In the genomic region with DNA sequence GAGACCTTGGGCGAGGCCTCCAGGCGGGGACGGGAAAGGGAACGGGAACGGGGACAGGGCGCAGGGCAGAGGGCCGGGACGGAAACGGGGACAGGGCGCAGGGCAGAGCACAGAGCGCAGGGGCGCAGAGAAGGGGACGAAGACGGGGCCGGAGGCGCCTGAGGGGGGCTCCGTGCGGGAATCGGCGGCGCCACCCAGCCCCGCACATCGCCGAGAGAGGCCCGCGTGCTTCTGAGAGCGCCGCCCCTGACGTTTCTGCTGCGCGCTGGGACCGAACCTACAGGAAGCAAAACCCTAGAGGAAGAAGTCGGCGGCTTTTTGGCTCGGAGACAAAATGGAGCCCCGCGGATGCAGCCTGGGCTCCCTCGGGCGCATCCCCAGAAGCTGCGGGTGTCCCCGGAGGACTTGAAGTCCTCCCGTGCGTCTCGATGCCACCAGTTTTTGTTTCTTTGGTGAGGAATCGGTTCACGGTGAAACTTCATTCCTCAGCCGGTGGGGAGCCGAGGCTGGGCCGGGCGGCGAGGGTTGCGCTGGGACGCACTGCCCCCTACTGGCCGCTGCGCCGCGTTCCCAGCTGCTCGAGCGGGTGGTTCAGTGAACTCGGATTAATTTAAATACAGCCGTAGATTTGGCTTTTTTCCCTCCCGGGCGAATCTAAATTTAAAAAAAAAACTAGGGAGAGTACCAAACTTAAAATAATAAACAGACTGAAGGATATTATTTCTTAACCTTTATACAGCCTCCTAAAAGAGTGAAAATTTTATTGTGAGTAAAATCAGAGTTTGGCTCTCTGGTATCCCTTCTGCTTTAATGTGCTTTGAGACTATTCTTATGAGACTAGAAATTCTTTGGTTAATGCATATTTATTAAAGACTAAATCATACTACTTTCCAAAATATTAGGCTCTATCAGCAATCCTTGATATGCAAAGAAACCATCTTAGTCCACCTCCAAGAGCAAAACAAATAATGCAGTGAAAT, we compare ENCODE assay signal across 1 cellular context.
TF ChIP-seq lines count a peak whose summit lies in the region.

No MANE protein-coding gene starts in this region.

TF ChIP-seq in HepG2, 621 proteins besides CTCF, POLR2A, EP300 and RAD21 (continued from another document):
- TF ChIP-seq ZBTB37 (CRISPR knock-in tag; IDR thresholded peaks at IDR 0.05): no peak
- peak; percentile 30; the same call in 1 of the 2 replicates for TF ChIP-seq SALL1 (CRISPR knock-in tag; IDR thresholded peaks at IDR 0.05)
- no peak for TF ChIP-seq ZNF232 (CRISPR knock-in tag; IDR thresholded peaks at IDR 0.05; ENCODE audit: borderline replicate concordance)
- TF ChIP-seq KDM3A (CRISPR knock-in tag; IDR thresholded peaks at IDR 0.05; ENCODE audit: low read depth): 0 out of 2 replicates have a peak, but pooled peaks have one; percentile 49
- no peak for TF ChIP-seq ZBTB21 (CRISPR knock-in tag; IDR thresholded peaks at IDR 0.05)
- TF ChIP-seq POGZ (CRISPR knock-in tag; IDR thresholded peaks at IDR 0.05): 0 out of 2 replicates have a peak, but pooled peaks have one; percentile 13
- no peak for TF ChIP-seq TMF1 (CRISPR knock-in tag; IDR thresholded peaks at IDR 0.05; ENCODE audit: low read depth)
- 0 out of 2 replicates have a peak, but pooled peaks have one; percentile 18 for TF ChIP-seq MXD3 (CRISPR knock-in tag; IDR thresholded peaks at IDR 0.05)
- TF ChIP-seq, protein P1, sequence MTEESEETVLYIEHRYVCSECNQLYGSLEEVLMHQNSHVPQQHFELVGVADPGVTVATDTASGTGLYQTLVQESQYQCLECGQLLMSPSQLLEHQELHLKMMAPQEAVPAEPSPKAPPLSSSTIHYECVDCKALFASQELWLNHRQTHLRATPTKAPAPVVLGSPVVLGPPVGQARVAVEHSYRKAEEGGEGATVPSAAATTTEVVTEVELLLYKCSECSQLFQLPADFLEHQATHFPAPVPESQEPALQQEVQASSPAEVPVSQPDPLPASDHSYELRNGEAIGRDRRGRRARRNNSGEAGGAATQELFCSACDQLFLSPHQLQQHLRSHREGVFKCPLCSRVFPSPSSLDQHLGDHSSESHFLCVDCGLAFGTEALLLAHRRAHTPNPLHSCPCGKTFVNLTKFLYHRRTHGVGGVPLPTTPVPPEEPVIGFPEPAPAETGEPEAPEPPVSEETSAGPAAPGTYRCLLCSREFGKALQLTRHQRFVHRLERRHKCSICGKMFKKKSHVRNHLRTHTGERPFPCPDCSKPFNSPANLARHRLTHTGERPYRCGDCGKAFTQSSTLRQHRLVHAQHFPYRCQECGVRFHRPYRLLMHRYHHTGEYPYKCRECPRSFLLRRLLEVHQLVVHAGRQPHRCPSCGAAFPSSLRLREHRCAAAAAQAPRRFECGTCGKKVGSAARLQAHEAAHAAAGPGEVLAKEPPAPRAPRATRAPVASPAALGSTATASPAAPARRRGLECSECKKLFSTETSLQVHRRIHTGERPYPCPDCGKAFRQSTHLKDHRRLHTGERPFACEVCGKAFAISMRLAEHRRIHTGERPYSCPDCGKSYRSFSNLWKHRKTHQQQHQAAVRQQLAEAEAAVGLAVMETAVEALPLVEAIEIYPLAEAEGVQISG (CRISPR knock-in tag; IDR thresholded peaks at IDR 0.05): no peak
- TF ChIP-seq SOX13 (IDR thresholded peaks at IDR 0.05): no peak
- 0 out of 4 replicates have a peak, but pooled peaks of 1 of the 2 experiments have one; percentile 7 for TF ChIP-seq SOX13 (CRISPR knock-in tag; conservative IDR thresholded peaks at IDR 0.05 in 1 of 2, IDR thresholded peaks at IDR 0.05 in 1 of 2)
- 0 out of 2 replicates have a peak, but pooled peaks have one; percentile 26 for TF ChIP-seq ZNF580 (CRISPR knock-in tag; IDR thresholded peaks at IDR 0.05; ENCODE audit: borderline replicate concordance, low read depth)
- TF ChIP-seq THYN1 (CRISPR knock-in tag; IDR thresholded peaks at IDR 0.05; ENCODE audit: borderline replicate concordance, low read depth): no peak
- TF ChIP-seq HNRNPK (IDR thresholded peaks at IDR 0.05; ENCODE audit: low read depth, low read length, poor library complexity, severe bottlenecking): peak; percentile 38
- TF ChIP-seq PLRG1 (conservative IDR thresholded peaks at IDR 0.05): no peak
- no peak for TF ChIP-seq SOX6 (IDR thresholded peaks at IDR 0.05)
- TF ChIP-seq SOX6 (CRISPR knock-in tag; IDR thresholded peaks at IDR 0.05): no peak
- no peak for TF ChIP-seq HNF4G (IDR thresholded peaks at IDR 0.05; ENCODE audit: borderline replicate concordance, low read depth, low read length)
- TF ChIP-seq HNF4G (CRISPR knock-in tag; IDR thresholded peaks at IDR 0.05; ENCODE audit: borderline replicate concordance, low read depth): no peak
- 0 out of 2 replicates have a peak, but pooled peaks have one; percentile 43 for TF ChIP-seq GATAD1 (CRISPR knock-in tag; IDR thresholded peaks at IDR 0.05)
- 0 out of 2 replicates have a peak, but pooled peaks have one; percentile 35 for TF ChIP-seq KAT8 (CRISPR knock-in tag; IDR thresholded peaks at IDR 0.05)
- TF ChIP-seq KDM2A (CRISPR knock-in tag; IDR thresholded peaks at IDR 0.05; ENCODE audit: borderline replicate concordance, low read depth): peak; percentile 84
- peak; percentile 35; the same call in 1 of the 2 replicates for TF ChIP-seq ZMYM4 (CRISPR knock-in tag; IDR thresholded peaks at IDR 0.05)
- peak; percentile 81 for TF ChIP-seq STAG1 (CRISPR knock-in tag; IDR thresholded peaks at IDR 0.05)
- 0 out of 2 replicates have a peak, but pooled peaks have one; percentile 33 for TF ChIP-seq REPIN1 (CRISPR knock-in tag; IDR thresholded peaks at IDR 0.05; ENCODE audit: borderline replicate concordance, low read depth)
- no peak for TF ChIP-seq ZSCAN31 (CRISPR knock-in tag; IDR thresholded peaks at IDR 0.05; ENCODE audit: low read depth)
- TF ChIP-seq CHD2 (IDR thresholded peaks at IDR 0.05; ENCODE audit: low read depth, low read length): no peak
- TF ChIP-seq ZNF441 (CRISPR knock-in tag; IDR thresholded peaks at IDR 0.05; ENCODE audit: borderline replicate concordance): no peak
- TF ChIP-seq ARNT (IDR thresholded peaks at IDR 0.05): no peak
- TF ChIP-seq, protein P2, sequence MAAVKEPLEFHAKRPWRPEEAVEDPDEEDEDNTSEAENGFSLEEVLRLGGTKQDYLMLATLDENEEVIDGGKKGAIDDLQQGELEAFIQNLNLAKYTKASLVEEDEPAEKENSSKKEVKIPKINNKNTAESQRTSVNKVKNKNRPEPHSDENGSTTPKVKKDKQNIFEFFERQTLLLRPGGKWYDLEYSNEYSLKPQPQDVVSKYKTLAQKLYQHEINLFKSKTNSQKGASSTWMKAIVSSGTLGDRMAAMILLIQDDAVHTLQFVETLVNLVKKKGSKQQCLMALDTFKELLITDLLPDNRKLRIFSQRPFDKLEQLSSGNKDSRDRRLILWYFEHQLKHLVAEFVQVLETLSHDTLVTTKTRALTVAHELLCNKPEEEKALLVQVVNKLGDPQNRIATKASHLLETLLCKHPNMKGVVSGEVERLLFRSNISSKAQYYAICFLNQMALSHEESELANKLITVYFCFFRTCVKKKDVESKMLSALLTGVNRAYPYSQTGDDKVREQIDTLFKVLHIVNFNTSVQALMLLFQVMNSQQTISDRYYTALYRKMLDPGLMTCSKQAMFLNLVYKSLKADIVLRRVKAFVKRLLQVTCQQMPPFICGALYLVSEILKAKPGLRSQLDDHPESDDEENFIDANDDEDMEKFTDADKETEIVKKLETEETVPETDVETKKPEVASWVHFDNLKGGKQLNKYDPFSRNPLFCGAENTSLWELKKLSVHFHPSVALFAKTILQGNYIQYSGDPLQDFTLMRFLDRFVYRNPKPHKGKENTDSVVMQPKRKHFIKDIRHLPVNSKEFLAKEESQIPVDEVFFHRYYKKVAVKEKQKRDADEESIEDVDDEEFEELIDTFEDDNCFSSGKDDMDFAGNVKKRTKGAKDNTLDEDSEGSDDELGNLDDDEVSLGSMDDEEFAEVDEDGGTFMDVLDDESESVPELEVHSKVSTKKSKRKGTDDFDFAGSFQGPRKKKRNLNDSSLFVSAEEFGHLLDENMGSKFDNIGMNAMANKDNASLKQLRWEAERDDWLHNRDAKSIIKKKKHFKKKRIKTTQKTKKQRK (IDR thresholded peaks at IDR 0.05; ENCODE audit: low read length): no peak
- TF ChIP-seq TEAD3 (CRISPR knock-in tag; optimal IDR thresholded peaks at IDR 0.05; ENCODE audit: borderline replicate concordance): peak; percentile 24
- TF ChIP-seq ZFP36L1 (CRISPR knock-in tag; IDR thresholded peaks at IDR 0.05): no peak
